Comparison of ENCODE assay signal across 1 cellular context in genomic region chr21:41755258-41755933, GRCh38.
TF ChIP-seq lines count a peak whose summit lies in the region.

No MANE protein-coding gene starts in this region.

TF ChIP-seq in H1, 55 proteins besides CTCF, POLR2A, EP300 and RAD21:
- no peak for TF ChIP-seq RNF2 (IDR thresholded peaks at IDR 0.05; ENCODE audit: borderline replicate concordance, low read depth, low read length, missing control alignments, poor library complexity, severe bottlenecking)
- TF ChIP-seq TBP (IDR thresholded peaks at IDR 0.05; ENCODE audit: low read depth, low read length) = no peak
- no peak for TF ChIP-seq CEBPB (IDR thresholded peaks at IDR 0.05; ENCODE audit: low read depth, low read length)
- TF ChIP-seq YY1 (IDR thresholded peaks at IDR 0.05; ENCODE audit: low read depth, low read length) = no peak
- TF ChIP-seq ATF3 (IDR thresholded peaks at IDR 0.05; ENCODE audit: insufficient read depth, low read depth, low read length) = no peak
